Comparison of ENCODE assay signal across 29 cellular contexts in genomic region chr22:24233235-24233634, GRCh38. TPM values are rescaled to one million over a fixed set of nuclear protein-coding genes. Genes with fewer than 3 reads are reported as not detected.
"Had no signal": no experiment of that assay in that cellular context is flagged by ENCODE, and none has a peak within 500 bp of the region (broad histone marks: within the 10 kb centered on the region; RNA-seq: fewer than 3 reads in every experiment).

No MANE protein-coding gene starts in this region.

- H3K27me3 ChIP-seq: heart left ventricle, left lung, neutrophil, ovary, right atrium auricular region, right lobe of liver, suprapubic skin, tibial artery, uterus had no signal

- H3K27ac ChIP-seq: heart left ventricle, left lung, neutrophil, ovary, right atrium auricular region, right lobe of liver, suprapubic skin, thoracic aorta, tibial artery, uterus had no signal

- H3K9me3 Mint-ChIP-seq: naive thymus-derived CD4-positive, alpha-beta T cell; natural killer cell treated with Interleukin-12 subunit alpha and Interleukin-12 subunit beta and Interleukin-15 and Interleukin-18, amount 100 ng/mL, for 72 hours; stimulated activated naive B cell treated with anti-CD40 and anti-IgM and Interleukin-4, amounts not matched to agents 10 μg/mL and 1 μg/mL and 100 μg/mL, for 72 hours; stimulated activated naive CD8-positive, alpha-beta T cell treated with anti-CD3 and anti-CD28 coated beads, Interleukin-15, Interleukin-2, amounts not matched to agents 100 ng/mL and 50 ng/mL, for 24 hours had no signal

- ATAC-seq: left colon; left lung; mucosa of descending colon; naive thymus-derived CD4-positive, alpha-beta T cell; stimulated activated naive B cell treated with anti-CD40 and anti-IgM and Interleukin-4, amounts not matched to agents 10 μg/mL and 1 μg/mL and 100 μg/mL, for 72 hours had no signal

- H3K4me3 ChIP-seq: heart left ventricle, left lung, lung, mucosa of descending colon, ovary, right atrium auricular region, right lobe of liver, smooth muscle cell, suprapubic skin, thoracic aorta, tibial artery, uterus had no signal

- H3K36me3 ChIP-seq: left lung, neutrophil, ovary, right lobe of liver, suprapubic skin, thoracic aorta, uterus had no signal

- DNase-seq: hypothalamus; left colon; mesendoderm; midbrain; mucosa of descending colon; naive thymus-derived CD4-positive, alpha-beta T cell; occipital lobe; ovary; right lobe of liver; stimulated activated CD4-positive, alpha-beta T cell treated with anti-CD3 and anti-CD28 coated beads, Interleukin-1b, Interleukin-23, amount 100 ng/mL, for 48 hours; stimulated activated CD4-positive, alpha-beta T cell treated with anti-CD3 and anti-CD28 coated beads, Interleukin-2, amount 100 ng/mL, for 48 hours; stimulated activated CD4-positive, alpha-beta T cell treated with anti-CD3 and anti-CD28 coated beads, Interleukin-4, amount 100 ng/mL, for 4 hours; stimulated activated CD8-positive, alpha-beta memory T cell treated with anti-CD3 and anti-CD28 coated beads, Interleukin-4, amount 100 ng/mL, for 48 hours; stimulated activated naive B cell treated with anti-CD40 and anti-IgM and Interleukin-4, amounts not matched to agents 10 μg/mL and 1 μg/mL and 100 μg/mL, for 72 hours; tibial artery; trophoblast cell; uterus had no signal

- H3K4me1 ChIP-seq: right lobe of liver, suprapubic skin, tibial artery, uterus had no signal

- H3K36me3 Mint-ChIP-seq: naive thymus-derived CD4-positive, alpha-beta T cell; natural killer cell treated with Interleukin-12 subunit alpha and Interleukin-12 subunit beta and Interleukin-15 and Interleukin-18, amount 100 ng/mL, for 72 hours; stimulated activated naive B cell treated with anti-CD40 and anti-IgM and Interleukin-4, amounts not matched to agents 10 μg/mL and 1 μg/mL and 100 μg/mL, for 72 hours had no signal

- H3K4me3 Mint-ChIP-seq: naive thymus-derived CD4-positive, alpha-beta T cell; natural killer cell treated with Interleukin-12 subunit alpha and Interleukin-12 subunit beta and Interleukin-15 and Interleukin-18, amount 100 ng/mL, for 72 hours; stimulated activated naive B cell treated with anti-CD40 and anti-IgM and Interleukin-4, amounts not matched to agents 10 μg/mL and 1 μg/mL and 100 μg/mL, for 72 hours; stimulated activated naive CD8-positive, alpha-beta T cell treated with anti-CD3 and anti-CD28 coated beads, Interleukin-15, Interleukin-2, amounts not matched to agents 100 ng/mL and 50 ng/mL, for 24 hours had no signal

- H3K27me3 Mint-ChIP-seq: naive thymus-derived CD4-positive, alpha-beta T cell; progenitor cell of endocrine pancreas; stimulated activated naive CD8-positive, alpha-beta T cell treated with anti-CD3 and anti-CD28 coated beads, Interleukin-15, Interleukin-2, amounts not matched to agents 100 ng/mL and 50 ng/mL, for 24 hours had no signal

- H3K4me2 ChIP-seq: smooth muscle cell had no signal

- H3K27ac Mint-ChIP-seq: naive thymus-derived CD4-positive, alpha-beta T cell; natural killer cell treated with Interleukin-12 subunit alpha and Interleukin-12 subunit beta and Interleukin-15 and Interleukin-18, amount 100 ng/mL, for 72 hours; progenitor cell of endocrine pancreas; stimulated activated naive B cell treated with anti-CD40 and anti-IgM and Interleukin-4, amounts not matched to agents 10 μg/mL and 1 μg/mL and 100 μg/mL, for 72 hours; stimulated activated naive CD8-positive, alpha-beta T cell treated with anti-CD3 and anti-CD28 coated beads, Interleukin-15, Interleukin-2, amounts not matched to agents 100 ng/mL and 50 ng/mL, for 24 hours had no signal

- H3K9me3 ChIP-seq: heart left ventricle, left lung, mucosa of descending colon, neutrophil, ovary, right atrium auricular region, right lobe of liver, suprapubic skin, thoracic aorta, tibial artery, uterus had no signal

RNA-seq across cellular contexts. Expression of gene GGT5, which starts 11.6 kb away (rescaled TPM):
- total RNA-seq: progenitor cell of endocrine pancreas had no signal
- polyA plus RNA-seq: keratinocyte; naive thymus-derived CD4-positive, alpha-beta T cell had no signal

RNA-seq across cellular contexts. Expression of gene SUSD2, which starts 51.9 kb away (rescaled TPM):
- total RNA-seq: occipital lobe had no signal
